8 cellular contexts compared by ENCODE assay signal in genomic region chr2:32948266-32948665, GRCh38. TPM values are rescaled to one million over a fixed set of nuclear protein-coding genes. Genes with fewer than 3 reads are reported as not detected.
DNase-seq lines count a peak whose midpoint lies in the region; ATAC-seq and TF ChIP-seq lines count a peak whose summit lies in the region.

No MANE protein-coding gene starts in this region.

- no peaks in the 10 kb centered on the region for H3K36me3 ChIP-seq in H7 (replicated peaks; ENCODE audit: control insufficient read depth, insufficient read depth, low read length)
- H3K36me3 ChIP-seq in gastrocnemius medialis = no peaks in the 10 kb centered on the region

- no peak overlapping the region for H3K27ac ChIP-seq in gastrocnemius medialis

- in situ Hi-C loops in gastrocnemius medialis (cut with MboI; ENCODE audit: low sequenced_read_pairs in 4 of 4) = loop anchor here in 2 of 4 donors (10.0 kb wide), 3 partner anchors 87 to 173 kb away; no protein-coding TSS in a partner anchor

- no peak overlapping the region for H3K27ac Mint-ChIP-seq in T-cell

- no peak for TF ChIP-seq POLR2A in gastrocnemius medialis (IDR thresholded peaks at IDR 0.05)

- H3K4me3 ChIP-seq in H7 (ENCODE audit: insufficient read depth, low read depth, low read length) (peak overlapping the region; percentile 57; the same call in 1 of the 2 replicates), foreskin fibroblast (ENCODE audit: low read depth in 1 of 2, low read length in 2 of 2) (peak overlapping the region; percentile 58 to 69), gastrocnemius medialis (peak overlapping the region; percentile 71 to 83 (median 74))

- peak overlapping the region; percentile 65 to 71 (median 68) for H3K4me3 Mint-ChIP-seq in T-cell

- TF ChIP-seq CTCF in foreskin fibroblast (IDR thresholded peaks at IDR 0.05; ENCODE audit: low read depth, low read length) (no peak), gastrocnemius medialis (IDR thresholded peaks at IDR 0.05 in 4 of 5, conservative IDR thresholded peaks at IDR 0.05 in 1 of 5) (no peak)

- H3K4me1 Mint-ChIP-seq in T-cell = peaks cover 0 to 7% (median 4%) of the 10 kb centered on the region in 3 donors

- no peaks in the 10 kb centered on the region for H3K9me3 ChIP-seq in gastrocnemius medialis

- CTCF ChIA-PET in T-cell (lab: Charles Lee) = no interaction called here

- DNase-seq in H7 (no peak), T-cell (no peak), foreskin fibroblast (no peak), gastrocnemius medialis (no peak), sciatic nerve (ENCODE audit: low spot score) (no peak), kidney glomerular epithelial cell (lab: John Stamatoyannopoulos, UW) (no peak)

- no peaks in the 10 kb centered on the region for H3K27me3 ChIP-seq in H7 (ENCODE audit: control insufficient read depth, insufficient read depth, low read length)
- no peaks in the 10 kb centered on the region for H3K27me3 ChIP-seq in gastrocnemius medialis

- intact Hi-C loops in gastrocnemius medialis (cut with DNase I; ENCODE audit: low total_unique reads) = loop anchor here (5.0 kb wide), 1 partner anchor 189 kb away; no protein-coding TSS in a partner anchor
- intact Hi-C loops in sciatic nerve (cut with DNase I) = no loop called here

- peaks cover 27 to 28% of the 10 kb centered on the region in 2 donors for H3K27me3 Mint-ChIP-seq in T-cell

- POLR2A ChIA-PET in T-cell (lab: Charles Lee) = no interaction called here

- no peaks in the 10 kb centered on the region for H3K36me3 Mint-ChIP-seq in T-cell

- H3K4me1 ChIP-seq in gastrocnemius medialis = no peaks in the 10 kb centered on the region

- ATAC-seq in T-cell (replicated peaks in 1 of 4) = no peak
- no peak for ATAC-seq in gastrocnemius medialis
- ATAC-seq in sciatic nerve = no peak
- ATAC-seq in GM19463 (IDR thresholded peaks at IDR 0.05; ENCODE audit: unreplicated experiment) = no peak
- ATAC-seq in GM21447 (IDR thresholded peaks at IDR 0.05; ENCODE audit: unreplicated experiment) = no peak

- H3K9me3 Mint-ChIP-seq in T-cell = no peaks in the 10 kb centered on the region

RNA-seq across cellular contexts. Expression of gene LTBP1, which starts 1.5 kb away (rescaled TPM):
- 19.6 and 27.4 TPM in 2 replicates for total RNA-seq in H7 (2014; rRNA removed; shearing (Covaris generic))
- total RNA-seq in T-cell (under 1 TPM; 0.16 to 0.76 (median 0.43) TPM), gastrocnemius medialis (10 to 100 TPM in 3 of 4 donors, 1 to 10 TPM in 1; 8.0 to 42.8 (median 18.4) TPM), sciatic nerve (48.9 TPM)

Comparison
In these comparisons a context has a peak if more than half of its experiments do, and no peak if none do; other contexts are left out.
1. RNA of gene LTBP1, which starts 1.5 kb away (total RNA-seq): 48.9 TPM in sciatic nerve (single experiment), 8.0 to 42.8 TPM in gastrocnemius medialis and 19.6 to 27.4 TPM in H7; 0.16 to 0.76 TPM in T-cell; every median in the first group is over 4 times any median in the second.
2. Peak in every context shown above with its lines, with median percentiles within 50 percentile points of each other: H3K4me3 ChIP-seq.